ENCODE assay signal across 10 cellular contexts in the genomic region with DNA sequence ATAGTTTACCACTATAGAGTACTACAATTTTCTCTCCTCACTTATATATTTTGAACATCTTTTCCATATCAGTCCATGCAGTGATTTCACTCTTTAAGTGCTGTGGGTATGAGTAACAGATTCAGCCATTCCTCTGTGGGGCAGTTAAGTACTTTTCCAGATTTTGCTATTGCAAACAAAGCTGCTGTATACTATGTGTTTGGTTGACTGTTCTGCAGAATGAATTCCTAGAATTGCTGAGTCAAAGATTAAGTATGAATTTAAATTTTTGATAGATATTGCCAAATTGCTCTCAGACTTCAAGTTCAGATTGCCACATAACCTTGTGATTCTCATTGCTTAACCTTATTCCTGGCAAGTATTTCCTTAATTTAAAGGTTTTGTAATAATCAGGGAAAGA. TPM values are rescaled to one million over a fixed set of nuclear protein-coding genes. Genes with fewer than 3 reads are reported as not detected.
DNase-seq lines count a peak whose midpoint lies in the region; ATAC-seq, FAIRE-seq and TF ChIP-seq lines count a peak whose summit lies in the region.
"Had no signal": no experiment of that assay in that cellular context is flagged by ENCODE, and none has a peak within 500 bp of the region (broad histone marks: within the 10 kb centered on the region; RNA-seq: fewer than 3 reads in every experiment).

No MANE protein-coding gene starts in this region.

- FAIRE-seq in A549 (lab: Jason Lieb, UNC) (no peak), HepG2 (lab: Jason Lieb, UNC) (no peak)
- FAIRE-seq: kidney had no signal

- CTCF ChIA-PET in A549 (lab: Yijun Ruan, JAX): interaction anchor here (0.9 to 1.2 kb wide), 2 partner anchors 21 to 76 kb away, joined by 3 to 5 read pairs; no protein-coding TSS in a partner anchor
- CTCF ChIA-PET in HepG2 (lab: Yijun Ruan, JAX; ENCODE audit: low intra/inter-chr PET ratio, low total read pairs): no interaction called here

- no peak for DNase-seq in A549 (ENCODE audit: low read depth in 1 of 2, low spot score in 1 of 2)
- peak; percentile 42 for DNase-seq in HFF-Myc (ENCODE audit: extremely low read depth, low read depth)
- DNase-seq in astrocyte of the cerebellum (ENCODE audit: low read depth): peak; percentile 67
- DNase-seq in HepG2 (ENCODE audit: low spot score): no peak
- DNase-seq in effector CD8-positive, alpha-beta T cell (lab: John Stamatoyannopoulos, UW): no peak
- no peak for DNase-seq in erythroblast (lab: John Stamatoyannopoulos, UW)
- DNase-seq in OCI-M2 (lab: John Stamatoyannopoulos, UW; ENCODE audit: unreplicated experiment): no peak
- DNase-seq in central memory CD4-positive, alpha-beta T cell: no peak
- DNase-seq: dermis blood vessel endothelial cell, kidney had no signal

- TF ChIP-seq POLR2A in A549 (IDR thresholded peaks at IDR 0.05; ENCODE audit: low read length): no peak
- TF ChIP-seq POLR2A in HepG2 (IDR thresholded peaks at IDR 0.05; ENCODE audit: insufficient read depth in 1 of 2, low read depth in 2 of 2, low read length in 2 of 2): no peak
- no peak for TF ChIP-seq POLR2A in erythroblast (IDR thresholded peaks at IDR 0.05; ENCODE audit: low read length)

- H3K4me3 ChIP-seq in A549: no peak overlapping the region
- no peak overlapping the region for H3K4me3 ChIP-seq in HFF-Myc (replicated peaks; ENCODE audit: low read depth, low read length)
- no peak overlapping the region for H3K4me3 ChIP-seq in astrocyte of the cerebellum (ENCODE audit: low read depth, low read length)
- no peak overlapping the region for H3K4me3 ChIP-seq in HepG2 (replicated peaks in 1 of 3; ENCODE audit: insufficient read depth in 1 of 3, low read depth in 2 of 3, low read length in 3 of 3)

- H4K20me1 ChIP-seq in HepG2 (ENCODE audit: insufficient read depth, low read length): no peaks in the 10 kb centered on the region

- H3K27me3 ChIP-seq in HepG2 (ENCODE audit: control insufficient read depth in 1 of 2, insufficient read depth in 2 of 2, low read length in 2 of 2): no peaks in the 10 kb centered on the region

- H3K4me2 ChIP-seq in A549: peak overlapping the region; percentile 41
- H3K4me2 ChIP-seq in HepG2 (ENCODE audit: low read depth, low read length): no peak overlapping the region

- intact Hi-C loops in HepG2 (cut with micrococcal nuclease; ENCODE audit: unreplicated experiment): loop anchor here (1.0 kb wide), 1 partner anchor 32 kb away; no protein-coding TSS in a partner anchor

- in situ Hi-C loops in astrocyte of the cerebellum (cut with HindIII; ENCODE audit: low sequenced_read_pairs) (no loop called here), HepG2 (cut with HindIII; ENCODE audit: extremely low pct_ligation_motif_present, low pct_unique_long_range_greater_than_20kb) (no loop called here)

- TF ChIP-seq RAD21 in A549 (conservative IDR thresholded peaks at IDR 0.05 in 1 of 2, IDR thresholded peaks at IDR 0.05 in 1 of 2): no peak
- no peak for TF ChIP-seq RAD21 in HepG2 (CRISPR knock-in tag; IDR thresholded peaks at IDR 0.05)

- H3K9me3 ChIP-seq in A549: no peaks in the 10 kb centered on the region
- H3K9me3 ChIP-seq in HepG2 (ENCODE audit: low read length): no peaks in the 10 kb centered on the region

- ATAC-seq in A549 (peak; percentile 64 to 68; a peak in 5 of 6 replicates), HepG2 (no peak)

- no peaks in the 10 kb centered on the region for H3K79me2 ChIP-seq in HepG2 (ENCODE audit: insufficient read depth, low read length)

- POLR2A ChIA-PET in A549 (lab: Yijun Ruan, JAX): interaction anchor here (0.6 to 1.1 kb wide), 2 partner anchors 22 to 45 kb away, joined by 3 to 5 read pairs; partner anchors contain the start of genes SAR1A and TYSND1
- POLR2A ChIA-PET in HepG2 (lab: Yijun Ruan, JAX): interaction anchor here (1.6 to 2.1 kb wide), 2 partner anchors 21 to 45 kb away, joined by 6 to 17 read pairs; partner anchors contain the start of genes SAR1A and TYSND1

- TF ChIP-seq CTCF in A549 (IDR thresholded peaks at IDR 0.05) (no peak), HFF-Myc (IDR thresholded peaks at IDR 0.05; ENCODE audit: low read depth, low read length, missing control alignments) (no peak), astrocyte of the cerebellum (IDR thresholded peaks at IDR 0.05; ENCODE audit: low read depth, low read length, missing control alignments) (no peak), HepG2 (CRISPR knock-in tag; IDR thresholded peaks at IDR 0.05) (no peak)

- H3K4me1 ChIP-seq in A549 (peaks cover 20% of the 10 kb centered on the region), HepG2 (ENCODE audit: insufficient read depth, low read length) (peaks cover 27% of the 10 kb centered on the region)

- H3K36me3 ChIP-seq in HepG2 (replicated peaks in 1 of 2; ENCODE audit: control insufficient read depth in 1 of 2, insufficient read depth in 2 of 2, low read length in 2 of 2): no peaks in the 10 kb centered on the region

- no peak overlapping the region for H2AFZ ChIP-seq in HepG2 (ENCODE audit: low read length)

- peak overlapping the region in 1 of 2 experiments; percentile 45; a peak in 4 of 6 replicates for H3K27ac ChIP-seq in A549
- H3K27ac ChIP-seq in HepG2 (ENCODE audit: extremely low read length, insufficient read depth, low read length): no peak overlapping the region

- no TSS peak for BruUV-seq in HepG2 (replicated peaks; lab: Mats Ljungman, UMichigan)

- TF ChIP-seq EP300 in A549 (IDR thresholded peaks at IDR 0.05): peak in 1 of 2 experiments; percentile 15; a peak in 1 of 5 replicates
- TF ChIP-seq EP300 in HepG2 (IDR thresholded peaks at IDR 0.05; ENCODE audit: low read depth in 2 of 2, low read length in 2 of 2): no peak
- no peak for TF ChIP-seq EP300 in HepG2 (CRISPR knock-in tag; IDR thresholded peaks at IDR 0.05; ENCODE audit: borderline replicate concordance)

- no peak overlapping the region for H3K9ac ChIP-seq in HepG2 (ENCODE audit: insufficient read depth, low read depth, low read length)

RNA-seq across cellular contexts. Expression of gene SAR1A, which starts 21.6 kb away (rescaled TPM):
- polyA plus RNA-seq in A549 (2011; rRNA removed) (75.6 and 80.7 TPM in 2 replicates), A549 (2017; fragmentation: RNase III; extraction: RNeasy Plus Mini Kit Qiagen cat#74134 plus additional on column Dnase treatment) (55.8 to 57.7 TPM (median 57.5 TPM) in 3 replicates), HepG2 (2011; rRNA removed) (42.7 and 51.4 TPM in 2 replicates)
- 22.8 and 23.9 TPM in 2 replicates for polyA plus RNA-seq in A549 (2012; cell fraction: cytosol; rRNA removed)
- 12.0 and 23.2 TPM in 2 replicates for polyA plus RNA-seq in A549 (2012; cell fraction: nucleus; rRNA removed)
- polyA minus RNA-seq in A549 (2011; rRNA and poly(A)+ RNA removed): 93.9 and 107 TPM in 2 replicates
- 104 and 117 TPM in 2 replicates for total RNA-seq in HepG2 (2016; rRNA removed; fragmentation: Illumina TruSeq; extraction: Trizol)
- 53.7 and 67.8 TPM in 2 replicates for total RNA-seq in HepG2 (2016; cell fraction: cytosol; rRNA removed; fragmentation: Illumina TruSeq; extraction: Trizol; ENCODE audit: low read depth)
- 98.6 and 118 TPM in 2 replicates for total RNA-seq in HepG2 (2016; cell fraction: insoluble cytoplasmic fraction; rRNA removed; fragmentation: Illumina TruSeq; extraction: Trizol)
- total RNA-seq in HepG2 (2016; cell fraction: membrane; rRNA removed; fragmentation: Illumina TruSeq; extraction: Trizol): 40.3 and 46.7 TPM in 2 replicates
- 88.9 and 106 TPM in 2 replicates for total RNA-seq in HepG2 (2016; cell fraction: nucleus; rRNA removed; fragmentation: Illumina TruSeq; extraction: Trizol)
- 18.7 and 26.3 TPM in 2 replicates for polyA plus RNA-seq in HepG2 (2011; cell fraction: cytosol; rRNA removed)
- polyA plus RNA-seq in HepG2 (2011; cell fraction: nucleus; rRNA removed): 20.6 and 21.6 TPM in 2 replicates
- 43.4 and 54.2 TPM in 2 replicates for polyA plus RNA-seq in HepG2 (2012)
- polyA plus RNA-seq in HepG2 (2016; cell fraction: cytosol; fragmentation: Illumina TruSeq; extraction: Trizol; ENCODE audit: low read depth): 17.3 and 19.4 TPM in 2 replicates
- 65.1 and 69.7 TPM in 2 replicates for polyA plus RNA-seq in HepG2 (2016; cell fraction: insoluble cytoplasmic fraction; fragmentation: Illumina TruSeq; extraction: Trizol; ENCODE audit: low read depth)
- 14.1 and 16.4 TPM in 2 replicates for polyA plus RNA-seq in HepG2 (2016; cell fraction: membrane; fragmentation: Illumina TruSeq; extraction: Trizol; ENCODE audit: low read depth)
- 125 and 135 TPM in 2 replicates for polyA plus RNA-seq in HepG2 (2016; cell fraction: nucleus; fragmentation: Illumina TruSeq; extraction: Trizol; ENCODE audit: insufficient read depth, low read depth)
- polyA minus RNA-seq in HepG2 (2011; rRNA and poly(A)+ RNA removed; ENCODE audit: low replicate concordance): 86.9 and 186 TPM in 2 replicates
- 41.2 and 47.2 TPM in 2 replicates for polyA minus RNA-seq in HepG2 (2011; cell fraction: cytosol; rRNA and poly(A)+ RNA removed)
- polyA minus RNA-seq in HepG2 (2011; cell fraction: nucleus; rRNA and poly(A)+ RNA removed): 43.6 and 52.5 TPM in 2 replicates

RNA-seq across cellular contexts. Expression of gene PPA1, which starts 41.3 kb away (rescaled TPM):
- 219 and 273 TPM in 2 replicates for polyA plus RNA-seq in A549 (2011; rRNA removed)
- 169 and 176 TPM in 2 replicates for polyA plus RNA-seq in A549 (2012; cell fraction: cytosol; rRNA removed)
- polyA plus RNA-seq in A549 (2012; cell fraction: nucleus; rRNA removed): 66.2 and 82.5 TPM in 2 replicates
- 205 to 228 TPM (median 207 TPM) in 3 replicates for polyA plus RNA-seq in A549 (2017; fragmentation: RNase III; extraction: RNeasy Plus Mini Kit Qiagen cat#74134 plus additional on column Dnase treatment)
- polyA minus RNA-seq in A549 (2011; rRNA and poly(A)+ RNA removed): 42.5 and 50.6 TPM in 2 replicates
- total RNA-seq in HepG2 (2016; rRNA removed; fragmentation: Illumina TruSeq; extraction: Trizol): 250 and 371 TPM in 2 replicates
- 82.0 and 100 TPM in 2 replicates for total RNA-seq in HepG2 (2016; cell fraction: cytosol; rRNA removed; fragmentation: Illumina TruSeq; extraction: Trizol; ENCODE audit: low read depth)
- 255 and 390 TPM in 2 replicates for total RNA-seq in HepG2 (2016; cell fraction: insoluble cytoplasmic fraction; rRNA removed; fragmentation: Illumina TruSeq; extraction: Trizol)
- 165 and 176 TPM in 2 replicates for total RNA-seq in HepG2 (2016; cell fraction: membrane; rRNA removed; fragmentation: Illumina TruSeq; extraction: Trizol)
- 97.3 and 103 TPM in 2 replicates for total RNA-seq in HepG2 (2016; cell fraction: nucleus; rRNA removed; fragmentation: Illumina TruSeq; extraction: Trizol)
- polyA plus RNA-seq in HepG2 (2011; rRNA removed): 104 and 136 TPM in 2 replicates
- 79.2 and 103 TPM in 2 replicates for polyA plus RNA-seq in HepG2 (2011; cell fraction: cytosol; rRNA removed)
- 29.6 and 38.4 TPM in 2 replicates for polyA plus RNA-seq in HepG2 (2011; cell fraction: nucleus; rRNA removed)
- polyA plus RNA-seq in HepG2 (2012): 160 and 173 TPM in 2 replicates
- polyA plus RNA-seq in HepG2 (2016; cell fraction: cytosol; fragmentation: Illumina TruSeq; extraction: Trizol; ENCODE audit: low read depth): 83.3 and 87.7 TPM in 2 replicates
- polyA plus RNA-seq in HepG2 (2016; cell fraction: insoluble cytoplasmic fraction; fragmentation: Illumina TruSeq; extraction: Trizol; ENCODE audit: low read depth): 345 and 373 TPM in 2 replicates
- 131 and 143 TPM in 2 replicates for polyA plus RNA-seq in HepG2 (2016; cell fraction: membrane; fragmentation: Illumina TruSeq; extraction: Trizol; ENCODE audit: low read depth)
- 129 and 132 TPM in 2 replicates for polyA plus RNA-seq in HepG2 (2016; cell fraction: nucleus; fragmentation: Illumina TruSeq; extraction: Trizol; ENCODE audit: insufficient read depth, low read depth)
- 27.3 and 92.0 TPM in 2 replicates for polyA minus RNA-seq in HepG2 (2011; rRNA and poly(A)+ RNA removed; ENCODE audit: low replicate concordance)
- polyA minus RNA-seq in HepG2 (2011; cell fraction: cytosol; rRNA and poly(A)+ RNA removed): 75.4 and 86.8 TPM in 2 replicates
- polyA minus RNA-seq in HepG2 (2011; cell fraction: nucleus; rRNA and poly(A)+ RNA removed): 78.9 and 82.8 TPM in 2 replicates

RNA-seq across cellular contexts. Expression of gene TYSND1, which starts 45.4 kb away (rescaled TPM):
- 10.9 and 12.6 TPM in 2 replicates for polyA plus RNA-seq in A549 (2011; rRNA removed)
- 15.0 and 20.4 TPM in 2 replicates for polyA plus RNA-seq in A549 (2012; cell fraction: cytosol; rRNA removed)
- 44.1 and 49.5 TPM in 2 replicates for polyA plus RNA-seq in A549 (2012; cell fraction: nucleus; rRNA removed)
- 16.6 to 20.7 TPM (median 20.0 TPM) in 3 replicates for polyA plus RNA-seq in A549 (2017; fragmentation: RNase III; extraction: RNeasy Plus Mini Kit Qiagen cat#74134 plus additional on column Dnase treatment)
- polyA minus RNA-seq in A549 (2011; rRNA and poly(A)+ RNA removed): 8.9 and 11.2 TPM in 2 replicates
- total RNA-seq in HepG2 (2016; rRNA removed; fragmentation: Illumina TruSeq; extraction: Trizol): 6.8 and 8.9 TPM in 2 replicates
- total RNA-seq in HepG2 (2016; cell fraction: cytosol; rRNA removed; fragmentation: Illumina TruSeq; extraction: Trizol; ENCODE audit: low read depth): 2.8 and 2.9 TPM in 2 replicates
- 6.9 and 8.5 TPM in 2 replicates for total RNA-seq in HepG2 (2016; cell fraction: insoluble cytoplasmic fraction; rRNA removed; fragmentation: Illumina TruSeq; extraction: Trizol)
- total RNA-seq in HepG2 (2016; cell fraction: membrane; rRNA removed; fragmentation: Illumina TruSeq; extraction: Trizol): 4.6 and 5.0 TPM in 2 replicates
- 8.5 and 8.7 TPM in 2 replicates for total RNA-seq in HepG2 (2016; cell fraction: nucleus; rRNA removed; fragmentation: Illumina TruSeq; extraction: Trizol)
- polyA plus RNA-seq in HepG2 (2011; rRNA removed): 3.3 and 4.6 TPM in 2 replicates
- 2.7 and 3.0 TPM in 2 replicates for polyA plus RNA-seq in HepG2 (2011; cell fraction: cytosol; rRNA removed)
- polyA plus RNA-seq in HepG2 (2011; cell fraction: nucleus; rRNA removed): 9.5 and 11.8 TPM in 2 replicates
- polyA plus RNA-seq in HepG2 (2012): 3.2 and 4.1 TPM in 2 replicates
- 1.8 and 2.0 TPM in 2 replicates for polyA plus RNA-seq in HepG2 (2016; cell fraction: cytosol; fragmentation: Illumina TruSeq; extraction: Trizol; ENCODE audit: low read depth)
- 5.6 and 5.9 TPM in 2 replicates for polyA plus RNA-seq in HepG2 (2016; cell fraction: insoluble cytoplasmic fraction; fragmentation: Illumina TruSeq; extraction: Trizol; ENCODE audit: low read depth)
- 2.8 and 3.0 TPM in 2 replicates for polyA plus RNA-seq in HepG2 (2016; cell fraction: membrane; fragmentation: Illumina TruSeq; extraction: Trizol; ENCODE audit: low read depth)
- polyA plus RNA-seq in HepG2 (2016; cell fraction: nucleus; fragmentation: Illumina TruSeq; extraction: Trizol; ENCODE audit: insufficient read depth, low read depth): 13.4 and 14.6 TPM in 2 replicates
- 6.5 and 19.5 TPM in 2 replicates for polyA minus RNA-seq in HepG2 (2011; rRNA and poly(A)+ RNA removed; ENCODE audit: low replicate concordance)
- 2.1 and 3.2 TPM in 2 replicates for polyA minus RNA-seq in HepG2 (2011; cell fraction: cytosol; rRNA and poly(A)+ RNA removed)
- polyA minus RNA-seq in HepG2 (2011; cell fraction: nucleus; rRNA and poly(A)+ RNA removed): 4.1 and 4.4 TPM in 2 replicates

RNA-seq across cellular contexts. Expression of gene AIFM2, which starts 59.3 kb away (rescaled TPM):
- 27.6 and 30.0 TPM in 2 replicates for polyA plus RNA-seq in A549 (2011; rRNA removed)
- polyA plus RNA-seq in A549 (2012; cell fraction: cytosol; rRNA removed): 37.3 and 43.3 TPM in 2 replicates
- polyA plus RNA-seq in A549 (2012; cell fraction: nucleus; rRNA removed): 36.1 and 36.7 TPM in 2 replicates
- 34.8 to 36.1 TPM (median 35.5 TPM) in 3 replicates for polyA plus RNA-seq in A549 (2017; fragmentation: RNase III; extraction: RNeasy Plus Mini Kit Qiagen cat#74134 plus additional on column Dnase treatment)
- polyA minus RNA-seq in A549 (2011; rRNA and poly(A)+ RNA removed): 21.0 and 24.5 TPM in 2 replicates
- 20.3 and 29.6 TPM in 2 replicates for total RNA-seq in HepG2 (2016; rRNA removed; fragmentation: Illumina TruSeq; extraction: Trizol)
- total RNA-seq in HepG2 (2016; cell fraction: cytosol; rRNA removed; fragmentation: Illumina TruSeq; extraction: Trizol; ENCODE audit: low read depth): 5.3 and 5.8 TPM in 2 replicates
- total RNA-seq in HepG2 (2016; cell fraction: insoluble cytoplasmic fraction; rRNA removed; fragmentation: Illumina TruSeq; extraction: Trizol): 20.5 and 28.1 TPM in 2 replicates
- total RNA-seq in HepG2 (2016; cell fraction: membrane; rRNA removed; fragmentation: Illumina TruSeq; extraction: Trizol): 15.5 and 15.7 TPM in 2 replicates
- 19.1 and 21.7 TPM in 2 replicates for total RNA-seq in HepG2 (2016; cell fraction: nucleus; rRNA removed; fragmentation: Illumina TruSeq; extraction: Trizol)
- 29.5 and 36.9 TPM in 2 replicates for polyA plus RNA-seq in HepG2 (2011; rRNA removed)
- 33.7 and 37.4 TPM in 2 replicates for polyA plus RNA-seq in HepG2 (2011; cell fraction: cytosol; rRNA removed)
- polyA plus RNA-seq in HepG2 (2011; cell fraction: nucleus; rRNA removed): 23.7 and 28.1 TPM in 2 replicates
- polyA plus RNA-seq in HepG2 (2012): 17.3 and 23.0 TPM in 2 replicates
- 14.4 and 15.8 TPM in 2 replicates for polyA plus RNA-seq in HepG2 (2016; cell fraction: cytosol; fragmentation: Illumina TruSeq; extraction: Trizol; ENCODE audit: low read depth)
- polyA plus RNA-seq in HepG2 (2016; cell fraction: insoluble cytoplasmic fraction; fragmentation: Illumina TruSeq; extraction: Trizol; ENCODE audit: low read depth): 62.5 and 67.2 TPM in 2 replicates
- polyA plus RNA-seq in HepG2 (2016; cell fraction: membrane; fragmentation: Illumina TruSeq; extraction: Trizol; ENCODE audit: low read depth): 20.3 and 20.6 TPM in 2 replicates
- 51.6 and 53.4 TPM in 2 replicates for polyA plus RNA-seq in HepG2 (2016; cell fraction: nucleus; fragmentation: Illumina TruSeq; extraction: Trizol; ENCODE audit: insufficient read depth, low read depth)
- 21.2 and 33.7 TPM in 2 replicates for polyA minus RNA-seq in HepG2 (2011; rRNA and poly(A)+ RNA removed; ENCODE audit: low replicate concordance)
- polyA minus RNA-seq in HepG2 (2011; cell fraction: cytosol; rRNA and poly(A)+ RNA removed): 10.0 and 12.4 TPM in 2 replicates
- 15.5 and 16.9 TPM in 2 replicates for polyA minus RNA-seq in HepG2 (2011; cell fraction: nucleus; rRNA and poly(A)+ RNA removed)

Comparison
In these comparisons a context has a peak if more than half of its experiments do, and no peak if none do; other contexts are left out.
1. DNase-seq: peak in HFF-Myc (single experiment) and astrocyte of the cerebellum (single experiment); none in A549 (0 of 2), HepG2 (single experiment), effector CD8-positive, alpha-beta T cell (single experiment), erythroblast (0 of 2), OCI-M2 (single experiment) and central memory CD4-positive, alpha-beta T cell (single experiment).
2. Of the 38 proteins assayed by ChIP-seq in both HepG2 and A549: peak only in HepG2: none; only in A549: CEBPB; in both: MAFK; in neither: 34; mixed calls (peak in some experiments, not most) for 2.